ENCODE assay signal across 10 cellular contexts in genomic region chr20:48897298-48898044, GRCh38. TPM values are rescaled to one million over a fixed set of nuclear protein-coding genes. Genes with fewer than 3 reads are reported as not detected.
DNase-seq lines count a peak whose midpoint lies in the region; ATAC-seq and TF ChIP-seq lines count a peak whose summit lies in the region.
"Had no signal": no experiment of that assay in that cellular context is flagged by ENCODE, and none has a peak within 500 bp of the region (broad histone marks: within the 10 kb centered on the region; RNA-seq: fewer than 3 reads in every experiment).

No MANE protein-coding gene starts in this region.

- peaks cover 12% of the 10 kb centered on the region for H3K9me3 Mint-ChIP-seq in osteocyte (ENCODE audit: unreplicated experiment)

- H3K4me3 Mint-ChIP-seq in osteocyte (ENCODE audit: unreplicated experiment) = no peak overlapping the region

- peaks cover 10% of the 10 kb centered on the region for H3K4me1 Mint-ChIP-seq in osteocyte (ENCODE audit: unreplicated experiment)

- peaks cover 10% of the 10 kb centered on the region for H3K27me3 Mint-ChIP-seq in osteocyte (ENCODE audit: unreplicated experiment)

- ATAC-seq in GM19328 (IDR thresholded peaks at IDR 0.05; ENCODE audit: unreplicated experiment) = no peak

- no peak for TF ChIP-seq CTCF in osteocyte (IDR thresholded peaks at IDR 0.05)

- no peaks in the 10 kb centered on the region for H3K36me3 Mint-ChIP-seq in osteocyte (ENCODE audit: unreplicated experiment)

- peak; percentile 87 for DNase-seq in EL
- peak; percentile 71 for DNase-seq in NCI-H69 (lab: John Stamatoyannopoulos, UW)
- DNase-seq in dermis microvascular lymphatic vessel endothelial cell (ENCODE audit: low read depth in 2 of 2) = peak; percentile 36 to 85
- DNase-seq in osteocyte (ENCODE audit: extremely low spot score, unreplicated experiment) = no peak
- no peak for DNase-seq in stimulated activated naive CD4-positive, alpha-beta T cell treated with Interleukin-2 at 50 U/mL for 16 hours (lab: John Stamatoyannopoulos, UW)
- DNase-seq in iPS-NIHi11 (ENCODE audit: low spot score) = no peak
- no peak for DNase-seq in AML-193 (lab: John Stamatoyannopoulos, UW)
- DNase-seq: amygdala, spleen had no signal

- peak overlapping the region; percentile 56 for H3K27ac Mint-ChIP-seq in osteocyte (ENCODE audit: unreplicated experiment)

RNA-seq across cellular contexts. Expression of gene ARFGEF2, which starts 24.0 kb away (rescaled TPM):
- 45.2 and 60.6 TPM in 2 replicates for total RNA-seq in dermis microvascular lymphatic vessel endothelial cell
- 32.5 and 35.8 TPM in 2 replicates for total RNA-seq in osteocyte

Comparison
In these comparisons a context has a peak if more than half of its experiments do, and no peak if none do; other contexts are left out.
1. DNase-seq: peak in EL (single experiment), NCI-H69 (single experiment) and dermis microvascular lymphatic vessel endothelial cell (2 of 2); none in osteocyte (single experiment), stimulated activated naive CD4-positive, alpha-beta T cell treated with Interleukin-2 at 50 U/mL for 16 hours (single experiment), iPS-NIHi11 (single experiment) and AML-193 (0 of 2).